Comparison of ENCODE assay signal across 14 cellular contexts in the genomic region with DNA sequence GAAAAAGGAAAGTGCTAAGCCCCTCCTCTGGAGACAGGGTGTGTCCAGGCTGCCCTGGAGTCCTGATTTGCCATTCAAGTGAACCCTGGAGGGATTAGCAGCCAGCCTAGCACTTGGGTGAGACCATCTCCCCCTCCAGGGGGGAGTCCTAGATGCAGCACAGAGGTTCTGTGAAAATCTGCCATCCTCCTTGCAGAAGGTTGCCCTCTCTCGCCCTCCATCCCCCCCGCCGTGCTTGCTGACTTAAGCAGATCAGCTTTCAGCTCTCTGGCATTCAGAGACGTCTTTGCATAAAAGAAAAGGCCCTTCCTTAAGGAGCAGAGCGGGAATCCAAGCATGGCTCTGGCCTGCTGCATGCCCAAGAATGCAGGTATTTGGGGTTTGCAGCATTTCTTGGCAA.
DNase-seq lines count a peak whose midpoint lies in the region; ATAC-seq, FAIRE-seq and TF ChIP-seq lines count a peak whose summit lies in the region.
"Had no signal": no experiment of that assay in that cellular context is flagged by ENCODE, and none has a peak within 500 bp of the region (broad histone marks: within the 10 kb centered on the region; RNA-seq: fewer than 3 reads in every experiment).

No MANE protein-coding gene starts in this region.

- POLR2A ChIA-PET in OCI-LY7 (lab: Charles Lee), result no interaction called here

- no TSS peak for BruUV-seq in OCI-LY7 (replicated peaks; lab: Mats Ljungman, UMichigan)

- H3K27me3 ChIP-seq in colonic mucosa, result no peaks in the 10 kb centered on the region
- H3K27me3 ChIP-seq: ovary, vagina had no signal

- H3K9me3 ChIP-seq in colonic mucosa, result no peaks in the 10 kb centered on the region
- H3K9me3 ChIP-seq in mucosa of descending colon, result no peaks in the 10 kb centered on the region
- H3K9me3 ChIP-seq in OCI-LY7 (ENCODE audit: low read length), result no peaks in the 10 kb centered on the region
- H3K9me3 ChIP-seq: ovary, vagina had no signal

- ATAC-seq in mucosa of descending colon, result peak; percentile 77
- ATAC-seq: CD8-positive, alpha-beta T cell had no signal

- FAIRE-seq in GM19239 (lab: Jason Lieb, UNC), result no peak
- FAIRE-seq: colon had no signal

- H3K4me3 ChIP-seq in colonic mucosa, result no peak overlapping the region
- H3K4me3 ChIP-seq in mucosa of descending colon, result no peak overlapping the region
- H3K4me3 ChIP-seq in OCI-LY7 (ENCODE audit: low read depth, low read length, poor library complexity, severe bottlenecking), result no peak overlapping the region
- H3K4me3 ChIP-seq: ovary, vagina had no signal

- DNase-seq in DMS79 treated with DMSO at 0.1 percent for 48 hours (lab: John Stamatoyannopoulos, UW) (peak; percentile 54), NCI-H2171 (lab: John Stamatoyannopoulos, UW) (peak; percentile 36), colonic mucosa (peak; percentile 61), mucosa of descending colon (peak in 2 of 3 donors; percentile 41 to 65), KBM-7 (no peak), hypothalamus (lab: John Stamatoyannopoulos, UW) (no peak), GM19239 (ENCODE audit: insufficient read length, low spot score) (no peak), OCI-LY7 (ENCODE audit: low spot score) (no peak)
- DNase-seq: activated T-cell treated with anti-CD3 and anti-CD28 coated beads, Interleukin-2, amount 50 U/mL, for 1 hour; CD8-positive, alpha-beta T cell; ovary; T1000 had no signal

- H3K9ac ChIP-seq in colonic mucosa (ENCODE audit: low read depth in 2 of 2, low read length in 2 of 2), result no peak overlapping the region

- H3K36me3 ChIP-seq in colonic mucosa (no peaks in the 10 kb centered on the region), mucosa of descending colon (ENCODE audit: low read depth) (no peaks in the 10 kb centered on the region), OCI-LY7 (ENCODE audit: insufficient read depth, low read length) (no peaks in the 10 kb centered on the region)
- H3K36me3 ChIP-seq: ovary, vagina had no signal

- in situ Hi-C loops in KBM-7 (cut with MboI; ENCODE audit: low pct_unique_long_range_greater_than_20kb, low sequenced_read_pairs), result no loop called here

- H3K4me2 ChIP-seq in OCI-LY7 (ENCODE audit: low read length), result no peak overlapping the region

- no peaks in the 10 kb centered on the region for H4K20me1 ChIP-seq in OCI-LY7 (ENCODE audit: insufficient read depth, low read length)

- no peaks in the 10 kb centered on the region for H3K79me2 ChIP-seq in OCI-LY7 (ENCODE audit: insufficient read depth, low read depth, low read length)

- H3K4me1 ChIP-seq in colonic mucosa (no peaks in the 10 kb centered on the region), mucosa of descending colon (ENCODE audit: low read depth) (no peaks in the 10 kb centered on the region), OCI-LY7 (ENCODE audit: insufficient read depth, low read length, poor library complexity, severe bottlenecking) (no peaks in the 10 kb centered on the region)

- no peak overlapping the region for H2AFZ ChIP-seq in OCI-LY7 (ENCODE audit: low read length)

- CTCF ChIA-PET in OCI-LY7 (lab: Charles Lee; ENCODE audit: unreplicated experiment), result no interaction called here

- intact Hi-C loops in colonic mucosa (cut with DNase I), result no loop called here
- intact Hi-C loops in mucosa of descending colon (cut with DNase I, micrococcal nuclease), result no loop called here
- intact Hi-C loops in OCI-LY7 (cut with micrococcal nuclease; ENCODE audit: unreplicated experiment), result no loop called here

- H3K27ac ChIP-seq in colonic mucosa (no peak overlapping the region), OCI-LY7 (ENCODE audit: low read depth, low read length, poor library complexity, severe bottlenecking) (no peak overlapping the region)
- H3K27ac ChIP-seq: ovary, vagina had no signal

- H3K9me2 ChIP-seq in OCI-LY7 (ENCODE audit: insufficient read depth, low read length), result no peaks in the 10 kb centered on the region

- TF ChIP-seq CTCF in colonic mucosa (IDR thresholded peaks at IDR 0.05), result no peak
- no peak for TF ChIP-seq CTCF in mucosa of descending colon (IDR thresholded peaks at IDR 0.05)
- no peak for TF ChIP-seq CTCF in OCI-LY7 (conservative IDR thresholded peaks at IDR 0.05; ENCODE audit: low read length)

Comparison
In these comparisons a context has a peak if more than half of its experiments do, and no peak if none do; other contexts are left out.
1. DNase-seq: peak in DMS79 treated with DMSO at 0.1 percent for 48 hours (single experiment), NCI-H2171 (single experiment), colonic mucosa (single experiment) and mucosa of descending colon (2 of 3); none in KBM-7 (single experiment), hypothalamus (0 of 51), GM19239 (single experiment) and OCI-LY7 (single experiment).